28 cellular contexts compared by ENCODE assay signal in genomic region chr10:126324826-126325225, GRCh38.
"Had no signal": no experiment of that assay in that cellular context is flagged by ENCODE, and none has a peak within 500 bp of the region (broad histone marks: within the 10 kb centered on the region; RNA-seq: fewer than 3 reads in every experiment).

No MANE protein-coding gene starts in this region.

- H3K36me3 ChIP-seq: neural progenitor cell, pancreas, right lobe of liver, sigmoid colon, stomach, thoracic aorta, thyroid gland, tibial nerve, upper lobe of right lung, uterus had no signal

- H3K4me1 ChIP-seq: pancreas, psoas muscle, right lobe of liver, sigmoid colon, stomach, thyroid gland, tibial nerve, upper lobe of right lung, uterus had no signal

- H3K36me3 Mint-ChIP-seq: natural killer cell; neural progenitor cell; stimulated activated naive B cell treated with anti-CD40 and anti-IgM and Interleukin-4, amounts not matched to agents 10 μg/mL and 1 μg/mL and 100 μg/mL, for 72 hours had no signal

- H3K27me3 ChIP-seq: neural progenitor cell, pancreas, right lobe of liver, sigmoid colon, stomach, thyroid gland, tibial nerve, upper lobe of right lung, uterus had no signal

- ATAC-seq: naive thymus-derived CD4-positive, alpha-beta T cell; natural killer cell; pancreas; psoas muscle; right cardiac atrium; right lobe of liver; stimulated activated effector memory CD8-positive, alpha-beta T cell treated with anti-CD3 and anti-CD28 coated beads, Interleukin-12 subunit alpha, Interleukin-12 subunit beta, amount 100 ng/mL, for 72 hours; stimulated activated naive B cell treated with anti-CD40 and anti-IgM and Interleukin-4, amounts not matched to agents 10 μg/mL and 1 μg/mL and 100 μg/mL, for 72 hours; upper lobe of right lung had no signal

- H3K9me3 ChIP-seq: pancreas, psoas muscle, right lobe of liver, sigmoid colon, stomach, thoracic aorta, thyroid gland, tibial nerve, upper lobe of right lung, uterus had no signal

- H3K4me3 ChIP-seq: neural progenitor cell, pancreas, psoas muscle, right lobe of liver, sigmoid colon, stomach, thoracic aorta, thyroid gland, tibial nerve, upper lobe of right lung, uterus had no signal

- H3K27ac ChIP-seq: neural progenitor cell, pancreas, psoas muscle, right lobe of liver, sigmoid colon, stomach, thoracic aorta, thyroid gland, tibial nerve, upper lobe of right lung, uterus had no signal

- H3K27ac Mint-ChIP-seq: naive thymus-derived CD4-positive, alpha-beta T cell; natural killer cell; neural progenitor cell; progenitor cell of endocrine pancreas; stimulated activated effector memory CD8-positive, alpha-beta T cell treated with anti-CD3 and anti-CD28 coated beads, Interleukin-12 subunit alpha, Interleukin-12 subunit beta, amount 100 ng/mL, for 72 hours; stimulated activated naive B cell treated with anti-CD40 and anti-IgM and Interleukin-4, amounts not matched to agents 10 μg/mL and 1 μg/mL and 100 μg/mL, for 72 hours; stimulated activated naive CD8-positive, alpha-beta T cell treated with anti-CD3 and anti-CD28 coated beads, Interleukin-15, Interleukin-2, amounts not matched to agents 100 ng/mL and 50 ng/mL, for 24 hours had no signal

- H2AFZ ChIP-seq: neural progenitor cell had no signal

- H3K4me3 Mint-ChIP-seq: naive thymus-derived CD4-positive, alpha-beta T cell; natural killer cell; nephron; neural progenitor cell; stimulated activated effector memory CD8-positive, alpha-beta T cell treated with anti-CD3 and anti-CD28 coated beads, Interleukin-12 subunit alpha, Interleukin-12 subunit beta, amount 100 ng/mL, for 72 hours; stimulated activated naive B cell treated with anti-CD40 and anti-IgM and Interleukin-4, amounts not matched to agents 10 μg/mL and 1 μg/mL and 100 μg/mL, for 72 hours; stimulated activated naive CD8-positive, alpha-beta T cell treated with anti-CD3 and anti-CD28 coated beads, Interleukin-15, Interleukin-2, amounts not matched to agents 100 ng/mL and 50 ng/mL, for 24 hours had no signal

- H3K4me1 Mint-ChIP-seq: natural killer cell; stimulated activated naive B cell treated with anti-CD40 and anti-IgM and Interleukin-4, amounts not matched to agents 10 μg/mL and 1 μg/mL and 100 μg/mL, for 72 hours had no signal

- DNase-seq: naive thymus-derived CD4-positive, alpha-beta T cell; natural killer cell; occipital lobe; pancreas; posterior cingulate gyrus; psoas muscle; right cardiac atrium; right lobe of liver; sigmoid colon; small intestine; stimulated activated CD4-positive, alpha-beta T cell treated with anti-CD3 and anti-CD28 coated beads, Interleukin-15, amount 100 ng/mL, for 24 hours; stimulated activated CD4-positive, alpha-beta T cell treated with anti-CD3 and anti-CD28 coated beads, Interleukin-2, amount 100 ng/mL, for 24 hours; stimulated activated CD4-positive, alpha-beta T cell treated with anti-CD3 and anti-CD28 coated beads, Interleukin-2, amount 100 ng/mL, for 48 hours; stimulated activated CD4-positive, alpha-beta T cell treated with anti-CD3 and anti-CD28 coated beads, Interleukin-4, amount 100 ng/mL, for 24 hours; stimulated activated naive B cell treated with anti-CD40 and anti-IgM and Interleukin-4, amounts not matched to agents 10 μg/mL and 1 μg/mL and 100 μg/mL, for 72 hours; stimulated activated naive CD4-positive, alpha-beta T cell treated with Interleukin-2 at 50 U/mL for 16 hours; stomach; thyroid gland; trophoblast cell; upper lobe of right lung; uterus had no signal

- H3K4me2 ChIP-seq: neural progenitor cell had no signal

- H3K27me3 Mint-ChIP-seq: stimulated activated naive CD8-positive, alpha-beta T cell treated with anti-CD3 and anti-CD28 coated beads, Interleukin-15, Interleukin-2, amounts not matched to agents 100 ng/mL and 50 ng/mL, for 24 hours had no signal

- H3K9me3 Mint-ChIP-seq: natural killer cell, nephron, neural progenitor cell had no signal
